20 cellular contexts compared by ENCODE assay signal in the genomic region with DNA sequence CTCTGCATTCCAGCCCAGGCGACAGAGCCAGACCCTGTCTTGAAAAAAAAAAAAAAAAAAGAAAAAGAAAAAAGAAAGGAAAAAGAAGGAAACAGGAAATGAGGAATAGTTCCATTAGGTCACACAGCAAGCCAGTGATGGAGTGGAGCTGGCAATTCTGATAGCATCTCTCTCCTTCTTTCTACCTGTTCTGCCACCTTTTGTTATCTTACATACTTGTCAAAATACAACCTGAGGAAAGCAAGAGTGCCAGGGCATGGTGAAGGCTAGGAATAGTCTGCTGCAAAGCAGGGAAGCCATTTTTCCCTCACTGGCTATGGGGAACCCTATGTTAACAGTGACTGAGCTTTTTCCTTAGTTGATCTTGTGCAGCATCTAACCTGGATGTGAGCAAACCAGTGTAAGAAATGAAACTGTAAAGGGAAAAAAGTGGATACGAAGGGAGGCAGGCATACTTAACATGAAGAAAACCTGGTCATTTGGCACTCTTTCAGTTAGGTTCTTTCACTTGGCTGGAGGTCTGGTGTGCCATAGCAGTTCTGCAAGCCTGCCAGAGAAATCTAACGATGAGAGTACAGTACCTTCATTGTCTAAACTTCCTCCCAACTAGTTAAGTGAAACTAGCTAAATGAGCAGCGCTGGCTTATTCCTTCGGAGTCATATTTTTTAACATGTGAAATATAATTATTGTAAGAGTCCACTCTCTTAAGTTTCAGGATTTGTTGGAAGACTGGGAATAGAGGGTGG. TPM values are rescaled to one million over a fixed set of nuclear protein-coding genes. Genes with fewer than 3 reads are reported as not detected.
"Had no signal": no experiment of that assay in that cellular context is flagged by ENCODE, and none has a peak within 500 bp of the region (broad histone marks: within the 10 kb centered on the region; RNA-seq: fewer than 3 reads in every experiment).

No MANE protein-coding gene starts in this region.

- DNase-seq: activated CD4-positive, alpha-beta T cell treated with anti-CD3 and anti-CD28 coated beads for 1 hour; activated CD8-positive, alpha-beta memory T cell treated with anti-CD3 and anti-CD28 coated beads for 24 hours; activated CD8-positive, alpha-beta memory T cell treated with anti-CD3 and anti-CD28 coated beads, Interleukin-2, amount 50 U/mL, for 48 hours; activated gamma-delta T cell; caudate nucleus; effector memory CD8-positive, alpha-beta T cell; foreskin fibroblast; glutamatergic neuron; hippocampal formation; islet precursor cell; sigmoid colon; stimulated activated CD4-positive, alpha-beta T cell treated with anti-CD3 and anti-CD28 coated beads, Interleukin-4, amount 100 ng/mL, for 24 hours; stomach; upper lobe of left lung; WERI-Rb-1 had no signal

- H3K9me3 ChIP-seq: sigmoid colon, stomach, thoracic aorta, upper lobe of left lung had no signal

- H3K4me3 ChIP-seq: sigmoid colon, stomach, thoracic aorta, upper lobe of left lung had no signal

- H3K27me3 ChIP-seq: sigmoid colon, stomach, upper lobe of left lung had no signal

- H3K27ac ChIP-seq: sigmoid colon, thoracic aorta, upper lobe of left lung, WERI-Rb-1 had no signal

- ATAC-seq: effector memory CD8-positive, alpha-beta T cell; stimulated activated effector memory CD8-positive, alpha-beta T cell treated with anti-CD3 and anti-CD28 coated beads, Interleukin-12 subunit alpha, Interleukin-12 subunit beta, amount 100 ng/mL, for 72 hours had no signal

- H3K4me1 ChIP-seq: sigmoid colon, stomach had no signal

- H3K36me3 ChIP-seq: WERI-Rb-1 had no signal

RNA-seq across cellular contexts. Expression of a gene that starts 17.9 kb away (rescaled TPM):
- total RNA-seq: dermis microvascular lymphatic vessel endothelial cell, lung microvascular endothelial cell, osteocyte, sigmoid colon, stomach, thoracic aorta, upper lobe of left lung had no signal
- polyA plus RNA-seq: sigmoid colon, stomach had no signal

RNA-seq across cellular contexts. Expression of a gene that starts 31.8 kb away (rescaled TPM):
- total RNA-seq: osteocyte, sigmoid colon, thoracic aorta had no signal

RNA-seq across cellular contexts. Expression of a gene that starts 39.9 kb away (rescaled TPM):
- total RNA-seq: dermis microvascular lymphatic vessel endothelial cell, lung microvascular endothelial cell, osteocyte, thoracic aorta had no signal
